ENCODE assay signal across 8 cellular contexts in genomic region chr6:33323623-33323948, GRCh38. TPM values are rescaled to one million over a fixed set of nuclear protein-coding genes. Genes with fewer than 3 reads are reported as not detected.
DNase-seq lines count a peak whose midpoint lies in the region; ATAC-seq and TF ChIP-seq lines count a peak whose summit lies in the region.

No MANE protein-coding gene starts in this region.

- TF ChIP-seq CTCF in BE2C (IDR thresholded peaks at IDR 0.05; ENCODE audit: low read depth, low read length) (no peak), gastroesophageal sphincter (IDR thresholded peaks at IDR 0.05) (no peak)

- H3K27me3 Mint-ChIP-seq in stimulated activated memory B cell treated with anti-CD40 and anti-IgM and Interleukin-4, amounts not matched to agents 10 μg/mL and 1 μg/mL and 100 μg/mL, for 72 hours = no peaks in the 10 kb centered on the region

- H3K4me1 Mint-ChIP-seq in stimulated activated memory B cell treated with anti-CD40 and anti-IgM and Interleukin-4, amounts not matched to agents 10 μg/mL and 1 μg/mL and 100 μg/mL, for 72 hours = peaks cover 67% of the 10 kb centered on the region

- DNase-seq in BE2C = no peak
- DNase-seq in GM23248 = no peak
- no peak for DNase-seq in SK-N-MC (ENCODE audit: low read depth, low spot score)
- no peak for DNase-seq in dermis blood vessel endothelial cell
- DNase-seq in NCI-H2029 (lab: John Stamatoyannopoulos, UW) = no peak

- H3F3A ChIP-seq in GM23248 (ENCODE audit: insufficient read depth) = peaks cover 26% of the 10 kb centered on the region

- WGBS in GM23248 (ENCODE audit: low coverage in 1 of 2, low lambda C conversion rate in 2 of 2, missing lambda C conversion rate in 2 of 2), 2 experiments = 2% methylated on average over 12 of the region's 12 CpGs
- 0 to 3% methylated on average over 8 to 10 of the region's 12 CpGs for WGBS in gastroesophageal sphincter (ENCODE audit: low coverage in 1 of 2), 2 donors

- H3K9me3 ChIP-seq in BE2C (no peaks in the 10 kb centered on the region), GM23248 (ENCODE audit: low read depth) (no peaks in the 10 kb centered on the region), SK-N-MC (ENCODE audit: low read depth, low read length) (no peaks in the 10 kb centered on the region), gastroesophageal sphincter (no peaks in the 10 kb centered on the region)

- peak overlapping the region; percentile 60 for H3K27ac ChIP-seq in GM23248
- peak overlapping the region; percentile 78; the same call in 1 of the 2 replicates for H3K27ac ChIP-seq in SK-N-MC
- peak overlapping the region; percentile 75 to 92 (median 85) for H3K27ac ChIP-seq in gastroesophageal sphincter

- TF ChIP-seq EP300 in gastroesophageal sphincter (IDR thresholded peaks at IDR 0.05) = no peak

- H3K36me3 ChIP-seq in BE2C (peaks cover 29% of the 10 kb centered on the region), GM23248 (ENCODE audit: low read depth) (peaks cover 11% of the 10 kb centered on the region; the same call in 1 of the 2 replicates), SK-N-MC (ENCODE audit: insufficient read depth, low read length) (peaks cover 29% of the 10 kb centered on the region), gastroesophageal sphincter (peaks cover 0 to 28% of the 10 kb centered on the region in 2 donors)

- peak overlapping the region; percentile 97 for H3K27ac Mint-ChIP-seq in stimulated activated memory B cell treated with anti-CD40 and anti-IgM and Interleukin-4, amounts not matched to agents 10 μg/mL and 1 μg/mL and 100 μg/mL, for 72 hours

- in situ Hi-C loops in GM23248 (cut with MboI) = no loop called here

- peak overlapping the region; percentile 94 for H3K9ac ChIP-seq in GM23248
- H3K9ac ChIP-seq in SK-N-MC (ENCODE audit: insufficient read length) = peak overlapping the region; percentile 97

- no peak for TF ChIP-seq POLR2A in gastroesophageal sphincter (IDR thresholded peaks at IDR 0.05)

- peaks cover 42% of the 10 kb centered on the region for H3K79me2 ChIP-seq in GM23248 (ENCODE audit: insufficient read depth)

- H3K4me3 ChIP-seq in BE2C (ENCODE audit: low read depth, low read length) = peak overlapping the region; percentile 86
- H3K4me3 ChIP-seq in GM23248 = peak overlapping the region; percentile 94
- peak overlapping the region; percentile 87 for H3K4me3 ChIP-seq in SK-N-MC
- H3K4me3 ChIP-seq in gastroesophageal sphincter = peak overlapping the region; percentile 78 to 79

- H3K36me3 Mint-ChIP-seq in stimulated activated memory B cell treated with anti-CD40 and anti-IgM and Interleukin-4, amounts not matched to agents 10 μg/mL and 1 μg/mL and 100 μg/mL, for 72 hours = peaks cover 41% of the 10 kb centered on the region

- H2AFZ ChIP-seq in GM23248 = peak overlapping the region; percentile 93

- H4K20me1 ChIP-seq in GM23248 (ENCODE audit: insufficient read depth) = no peaks in the 10 kb centered on the region

- ATAC-seq in gastroesophageal sphincter (no peak), HG02798 (IDR thresholded peaks at IDR 0.05; ENCODE audit: poor library complexity, unreplicated experiment) (no peak)
- peak; percentile 1 for ATAC-seq in stimulated activated memory B cell treated with anti-CD40 and anti-IgM and Interleukin-4, amounts not matched to agents 10 μg/mL and 1 μg/mL and 100 μg/mL, for 72 hours

- H3K27me3 ChIP-seq in BE2C (no peaks in the 10 kb centered on the region), GM23248 (replicated peaks; ENCODE audit: insufficient read depth) (no peaks in the 10 kb centered on the region), gastroesophageal sphincter (no peaks in the 10 kb centered on the region)

- no peaks in the 10 kb centered on the region for H3K9me2 ChIP-seq in GM23248 (ENCODE audit: insufficient read depth)

- H3K4me3 Mint-ChIP-seq in stimulated activated memory B cell treated with anti-CD40 and anti-IgM and Interleukin-4, amounts not matched to agents 10 μg/mL and 1 μg/mL and 100 μg/mL, for 72 hours = peak overlapping the region; percentile 93

- H3K4me1 ChIP-seq in BE2C (no peaks in the 10 kb centered on the region), GM23248 (ENCODE audit: insufficient read depth) (peaks cover 20% of the 10 kb centered on the region), gastroesophageal sphincter (peaks cover 5 to 49% (median 26%) of the 10 kb centered on the region in 3 donors)

- peak overlapping the region; percentile 87 for H3K4me2 ChIP-seq in GM23248 (ENCODE audit: unreplicated experiment)

- H3K9me3 Mint-ChIP-seq in stimulated activated memory B cell treated with anti-CD40 and anti-IgM and Interleukin-4, amounts not matched to agents 10 μg/mL and 1 μg/mL and 100 μg/mL, for 72 hours = no peaks in the 10 kb centered on the region

RNA-seq across cellular contexts. Expression of gene DAXX, which starts 0.8 kb away (rescaled TPM):
- 96.9 TPM for polyA plus RNA-seq in BE2C (2012; ENCODE audit: insufficient read depth, insufficient read length, low read depth)
- 24.8 and 27.8 TPM in 2 replicates for total RNA-seq in GM23248 (2014; rRNA removed; shearing (Covaris generic))
- 42.2 and 49.3 TPM in 2 replicates for polyA plus RNA-seq in GM23248 (2016; fragmentation: Nextera tagmentation; extraction: Ambion mirVana)
- total RNA-seq in gastroesophageal sphincter = 10 to 100 TPM; 29.7 to 49.0 (median 48.1) TPM
- 52.1 and 57.9 TPM in 2 replicates for total RNA-seq in dermis blood vessel endothelial cell

RNA-seq across cellular contexts. Expression of gene ZBTB22, which starts 6.0 kb away (rescaled TPM):
- polyA plus RNA-seq in BE2C (2012; ENCODE audit: insufficient read depth, insufficient read length, low read depth) = 20.3 TPM
- total RNA-seq in GM23248 (2014; rRNA removed; shearing (Covaris generic)) = 15.3 and 18.3 TPM in 2 replicates
- 9.8 and 11.2 TPM in 2 replicates for polyA plus RNA-seq in GM23248 (2016; fragmentation: Nextera tagmentation; extraction: Ambion mirVana)
- total RNA-seq in gastroesophageal sphincter (10 to 100 TPM; 19.3 to 20.9 (median 20.1) TPM), dermis blood vessel endothelial cell (15.8 and 16.8 TPM in 2 replicates)

RNA-seq across cellular contexts. Expression of gene TAPBP, which starts 9.7 kb away (rescaled TPM):
- 8.3 TPM for polyA plus RNA-seq in BE2C (2012; ENCODE audit: insufficient read depth, insufficient read length, low read depth)
- total RNA-seq in GM23248 (2014; rRNA removed; shearing (Covaris generic)) = 62.3 and 68.7 TPM in 2 replicates
- polyA plus RNA-seq in GM23248 (2016; fragmentation: Nextera tagmentation; extraction: Ambion mirVana) = 75.8 and 78.4 TPM in 2 replicates
- total RNA-seq in gastroesophageal sphincter (100 to 1,000 TPM in 1 of 4 donors, 10 to 100 TPM in 3; 62.9 to 136 (median 69.2) TPM), dermis blood vessel endothelial cell (137 and 154 TPM in 2 replicates)

RNA-seq across cellular contexts. Expression of gene RGL2, which starts 24.8 kb away (rescaled TPM):
- polyA plus RNA-seq in BE2C (2012; ENCODE audit: insufficient read depth, insufficient read length, low read depth) = 67.6 TPM
- 18.5 and 21.1 TPM in 2 replicates for total RNA-seq in GM23248 (2014; rRNA removed; shearing (Covaris generic))
- 22.4 and 23.3 TPM in 2 replicates for polyA plus RNA-seq in GM23248 (2016; fragmentation: Nextera tagmentation; extraction: Ambion mirVana)
- 10 to 100 TPM; 53.7 to 83.0 (median 60.7) TPM for total RNA-seq in gastroesophageal sphincter
- total RNA-seq in dermis blood vessel endothelial cell = 82.4 and 88.3 TPM in 2 replicates

RNA-seq across cellular contexts. Expression of gene PFDN6, which starts 34.2 kb away (rescaled TPM):
- 110 TPM for polyA plus RNA-seq in BE2C (2012; ENCODE audit: insufficient read depth, insufficient read length, low read depth)
- 31.9 and 38.7 TPM in 2 replicates for total RNA-seq in GM23248 (2014; rRNA removed; shearing (Covaris generic))
- polyA plus RNA-seq in GM23248 (2016; fragmentation: Nextera tagmentation; extraction: Ambion mirVana) = 7.9 and 9.1 TPM in 2 replicates
- total RNA-seq in gastroesophageal sphincter (10 to 100 TPM; 40.6 to 55.5 (median 50.6) TPM), dermis blood vessel endothelial cell (22.1 and 29.1 TPM in 2 replicates)
